ENCODE assay signal across 15 cellular contexts in genomic region chr15:86155551-86155950, GRCh38.
A peak's percentile ranks its signal among the peaks of the same experiment; 100 is the strongest.
DNase-seq lines count a peak whose midpoint lies in the region; ATAC-seq, FAIRE-seq and TF ChIP-seq lines count a peak whose summit lies in the region.
"Had no signal": no experiment of that assay in that cellular context is flagged by ENCODE, and none has a peak within 500 bp of the region (broad histone marks: within the 10 kb centered on the region; RNA-seq: fewer than 3 reads in every experiment).

No MANE protein-coding gene starts in this region.

- no peak for FAIRE-seq in urothelium cell line (lab: Jason Lieb, UNC)
- FAIRE-seq: GM12878, H1 had no signal

- ATAC-seq in SK-N-SH treated with all-trans-retinoic acid at 6 μM for 48 hours (peak; percentile 53; the same call in 2 of the 3 replicates), GM21526 (IDR thresholded peaks at IDR 0.05; ENCODE audit: low FRiP score, unreplicated experiment) (no peak)
- ATAC-seq: CD8-positive, alpha-beta T cell; GM12878 had no signal

- DNase-seq in COLO829 (ENCODE audit: low spot score): peak; percentile 65
- DNase-seq in M059J (ENCODE audit: low read depth): peak; percentile 5
- DNase-seq in urothelium cell line (ENCODE audit: low spot score): peak; percentile 34
- no peak for DNase-seq in stimulated activated CD4-positive, alpha-beta T cell treated with anti-CD3 and anti-CD28 coated beads, Interleukin-2, amount 100 ng/mL, for 48 hours
- DNase-seq: CD8-positive, alpha-beta T cell; COR-L47; DMS 273 treated with DMSO at 0.1 percent for 48 hours; DMS53; DND-41; EL; H9 had no signal

TF ChIP-seq in SK-N-SH treated with all-trans-retinoic acid at 6 μM for 48 hours, 23 proteins besides CTCF, POLR2A, EP300 and RAD21:
- TF ChIP-seq PPARA (CRISPR knock-in tag; IDR thresholded peaks at IDR 0.05; ENCODE audit: borderline replicate concordance) (no peak), CSDC2 (CRISPR knock-in tag; IDR thresholded peaks at IDR 0.05) (no peak), ZNF8 (CRISPR knock-in tag; IDR thresholded peaks at IDR 0.05) (no peak), TCF4 (CRISPR knock-in tag; IDR thresholded peaks at IDR 0.05; ENCODE audit: borderline replicate concordance) (no peak), ZC3H10 (CRISPR knock-in tag; IDR thresholded peaks at IDR 0.05) (no peak), ESRRG (CRISPR knock-in tag; IDR thresholded peaks at IDR 0.05) (no peak), TSHZ2 (CRISPR knock-in tag; IDR thresholded peaks at IDR 0.05) (no peak), PATZ1 (CRISPR knock-in tag; IDR thresholded peaks at IDR 0.05; ENCODE audit: borderline replicate concordance) (no peak), ZNF70 (CRISPR knock-in tag; IDR thresholded peaks at IDR 0.05) (no peak), SNAI2 (CRISPR knock-in tag; IDR thresholded peaks at IDR 0.05) (no peak)

Comparison
In these comparisons a context has a peak if more than half of its experiments do, and no peak if none do; other contexts are left out.
1. DNase-seq: peak in COLO829 (single experiment), M059J (single experiment) and urothelium cell line (single experiment); none in stimulated activated CD4-positive, alpha-beta T cell treated with anti-CD3 and anti-CD28 coated beads, Interleukin-2, amount 100 ng/mL, for 48 hours (0 of 2).